Comparison of ENCODE assay signal across 20 cellular contexts in genomic region chr16:75938818-75939217, GRCh38.
DNase-seq lines count a peak whose midpoint lies in the region; ATAC-seq and TF ChIP-seq lines count a peak whose summit lies in the region.
"Had no signal": no experiment of that assay in that cellular context is flagged by ENCODE, and none has a peak within 500 bp of the region (broad histone marks: within the 10 kb centered on the region; RNA-seq: fewer than 3 reads in every experiment).

No MANE protein-coding gene starts in this region.

- no peaks in the 10 kb centered on the region for H3K27me3 ChIP-seq in IMR-90 (ENCODE audit: control insufficient read depth, insufficient read depth, low read length)
- H3K27me3 ChIP-seq in mesendoderm (ENCODE audit: insufficient read depth, low read length, poor library complexity) = no peaks in the 10 kb centered on the region
- no peaks in the 10 kb centered on the region for H3K27me3 ChIP-seq in Peyer's patch
- H3K27me3 ChIP-seq: BLaER1 treated with 17β-estradiol and CSF1 and Interleukin-3, amounts not matched to agents 10 nM and 100 nM had no signal

- TF ChIP-seq CTCF in IMR-90 (conservative IDR thresholded peaks at IDR 0.05; ENCODE audit: low read depth, low read length) (no peak), Peyer's patch (IDR thresholded peaks at IDR 0.05) (no peak)

- no peak overlapping the region for H3K27ac Mint-ChIP-seq in activated naive CD4-positive, alpha-beta T cell treated with anti-CD3 and anti-CD28 coated beads for 36 hours
- H3K27ac Mint-ChIP-seq: CD8-positive, alpha-beta memory T cell; IgD-negative memory B cell had no signal

- H4K8ac ChIP-seq in IMR-90 (ENCODE audit: low read depth in 2 of 2, low read length in 2 of 2) (peak overlapping the region; percentile 4 to 34; a peak in 2 of 4 replicates), mesendoderm (ENCODE audit: low read depth, low read length) (no peak overlapping the region)

- no peaks in the 10 kb centered on the region for H3K36me3 Mint-ChIP-seq in activated naive CD4-positive, alpha-beta T cell treated with anti-CD3 and anti-CD28 coated beads for 36 hours (ENCODE audit: low read depth)
- H3K36me3 Mint-ChIP-seq: CD8-positive, alpha-beta memory T cell; IgD-negative memory B cell had no signal

- no peaks in the 10 kb centered on the region for H3K4me1 Mint-ChIP-seq in activated naive CD4-positive, alpha-beta T cell treated with anti-CD3 and anti-CD28 coated beads for 36 hours (ENCODE audit: low read depth)
- H3K4me1 Mint-ChIP-seq: CD8-positive, alpha-beta memory T cell; IgD-negative memory B cell had no signal

- H3K9me1 ChIP-seq in IMR-90 (ENCODE audit: insufficient read depth, low read length) = no peaks in the 10 kb centered on the region

- H3K4ac ChIP-seq in IMR-90 (ENCODE audit: low read depth, low read length) (peak overlapping the region; percentile 42), mesendoderm (ENCODE audit: low read depth, low read length) (no peak overlapping the region)

- peak overlapping the region; percentile 45 for H2AK9ac ChIP-seq in IMR-90 (replicated peaks; ENCODE audit: low read depth, low read length, poor library complexity)

- H3K56ac ChIP-seq in IMR-90 (ENCODE audit: extremely low read depth, insufficient read depth, low read length) = no peak overlapping the region
- H3K56ac ChIP-seq in mesendoderm (ENCODE audit: low read length) = no peak overlapping the region

- H4K5ac ChIP-seq in IMR-90 (ENCODE audit: low read depth, low read length) (no peak overlapping the region), mesendoderm (ENCODE audit: low read length) (no peak overlapping the region)

- H3K79me2 ChIP-seq in mesendoderm (ENCODE audit: control insufficient read depth, insufficient read depth, low read length) = no peaks in the 10 kb centered on the region

- no peaks in the 10 kb centered on the region for H3K27me3 Mint-ChIP-seq in activated naive CD4-positive, alpha-beta T cell treated with anti-CD3 and anti-CD28 coated beads for 36 hours (ENCODE audit: low read depth)
- H3K27me3 Mint-ChIP-seq: CD8-positive, alpha-beta memory T cell; IgD-negative memory B cell had no signal

- H3K9me3 ChIP-seq in IMR-90 (ENCODE audit: control insufficient read depth, insufficient read depth, low read length) (no peaks in the 10 kb centered on the region), Peyer's patch (no peaks in the 10 kb centered on the region)
- H3K9me3 ChIP-seq: BLaER1 treated with 17β-estradiol and CSF1 and Interleukin-3, amounts not matched to agents 10 nM and 100 nM had no signal

- POLR2A ChIA-PET in IMR-90 (lab: Charles Lee; ENCODE audit: unreplicated experiment) = no interaction called here

- no peak overlapping the region; the same call in 1 of the 2 replicates for H3K9ac ChIP-seq in IMR-90 (ENCODE audit: low read depth, low read length)
- H3K9ac ChIP-seq in mesendoderm (ENCODE audit: low read length) = no peak overlapping the region
- H3K9ac ChIP-seq: BLaER1 treated with 17β-estradiol and CSF1 and Interleukin-3, amounts not matched to agents 10 nM and 100 nM had no signal

- H3K9me3 Mint-ChIP-seq in activated naive CD4-positive, alpha-beta T cell treated with anti-CD3 and anti-CD28 coated beads for 36 hours = no peaks in the 10 kb centered on the region
- H3K9me3 Mint-ChIP-seq: IgD-negative memory B cell had no signal

- ATAC-seq in IMR-90 (ENCODE audit: low read depth) = peak; percentile 44; the same call in 1 of the 2 replicates
- ATAC-seq: Right ventricle myocardium inferior had no signal

- H3K36me3 ChIP-seq in IMR-90 (ENCODE audit: control insufficient read depth, insufficient read depth, low read length) (no peaks in the 10 kb centered on the region), mesendoderm (ENCODE audit: control insufficient read depth, insufficient read depth, low read length) (no peaks in the 10 kb centered on the region), Peyer's patch (no peaks in the 10 kb centered on the region)
- H3K36me3 ChIP-seq: BLaER1 treated with 17β-estradiol and CSF1 and Interleukin-3, amounts not matched to agents 10 nM and 100 nM had no signal

- no peak overlapping the region for H3K23ac ChIP-seq in IMR-90 (ENCODE audit: low read depth, low read length)
- no peak overlapping the region for H3K23ac ChIP-seq in mesendoderm (ENCODE audit: low read length)

- DNase-seq in Daoy (ENCODE audit: low read depth) = peak; percentile 78
- DNase-seq in IMR-90 = peak; percentile 67
- DNase-seq in SW480 (ENCODE audit: low spot score) = peak; percentile 23
- peak; percentile 21 for DNase-seq in mesendoderm
- no peak for DNase-seq in activated naive CD4-positive, alpha-beta T cell treated with anti-CD3 and anti-CD28 coated beads for 36 hours
- DNase-seq in midbrain (lab: John Stamatoyannopoulos, UW) = no peak
- DNase-seq in Peyer's patch = no peak
- DNase-seq: CD8-positive, alpha-beta memory T cell; DND-41; GDM1; Karpas-422; MM.1S; NCI-H1092 treated with DMSO at 0.1 percent for 48 hours; NCI-H2081 treated with DMSO at 0.1 percent for 48 hours; NCI-H510A; NCI-H748 treated with DMSO at 0.1 percent for 48 hours had no signal

- intact Hi-C loops in IMR-90 (cut with micrococcal nuclease) = no loop called here
- intact Hi-C loops in activated naive CD4-positive, alpha-beta T cell treated with anti-CD3 and anti-CD28 coated beads for 36 hours (cut with micrococcal nuclease) = no loop called here

- H2BK5ac ChIP-seq in IMR-90 (ENCODE audit: low read depth, low read length, poor library complexity, severe bottlenecking) (no peak overlapping the region), mesendoderm (ENCODE audit: low read length) (no peak overlapping the region)

- H4K20me1 ChIP-seq in IMR-90 (ENCODE audit: insufficient read depth, low read length) = no peaks in the 10 kb centered on the region
- H4K20me1 ChIP-seq: BLaER1 treated with 17β-estradiol and CSF1 and Interleukin-3, amounts not matched to agents 10 nM and 100 nM had no signal

- H3K18ac ChIP-seq in IMR-90 (ENCODE audit: low read depth, low read length) (peak overlapping the region; percentile 36; the same call in 1 of the 2 replicates), mesendoderm (ENCODE audit: low read length) (no peak overlapping the region)

- H2BK15ac ChIP-seq in IMR-90 (ENCODE audit: low read depth, low read length) = peak overlapping the region; percentile 83; the same call in 1 of the 3 replicates
- no peak overlapping the region for H2BK15ac ChIP-seq in mesendoderm (replicated peaks; ENCODE audit: low read depth)

- H3K79me1 ChIP-seq in IMR-90 (ENCODE audit: low read depth in 1 of 2, low read length in 2 of 2) (no peaks in the 10 kb centered on the region), mesendoderm (ENCODE audit: low read length) (no peaks in the 10 kb centered on the region)

- dilution Hi-C loops in IMR-90 (cut with HindIII; ENCODE audit: low sequenced_read_pairs, unreplicated experiment) = no loop called here

- H4K91ac ChIP-seq in IMR-90 (ENCODE audit: insufficient read depth, low read depth, low read length) = peak overlapping the region; percentile 44

- peak overlapping the region; percentile 95 for H2BK20ac ChIP-seq in IMR-90 (ENCODE audit: low read depth, low read length)

- H3K27ac ChIP-seq in IMR-90 (ENCODE audit: insufficient read depth, low read length) (no peak overlapping the region), mesendoderm (ENCODE audit: low read depth, low read length) (no peak overlapping the region), Peyer's patch (no peak overlapping the region)
- H3K27ac ChIP-seq: BLaER1 treated with 17β-estradiol and CSF1 and Interleukin-3, amounts not matched to agents 10 nM and 100 nM; PC-9 had no signal

- H2AK5ac ChIP-seq in IMR-90 (ENCODE audit: low read depth, low read length) (no peak overlapping the region), mesendoderm (ENCODE audit: low read length) (no peak overlapping the region)

- in situ Hi-C loops in IMR-90 (cut with MboI; ENCODE audit: low sequenced_read_pairs) = no loop called here

- peak overlapping the region; percentile 69; the same call in 1 of the 2 replicates for H3K14ac ChIP-seq in IMR-90 (replicated peaks; ENCODE audit: low read depth, low read length)

- WGBS in IMR-90 (ENCODE audit: extremely low coverage in 2 of 2, insufficient read length in 1 of 2), 2 experiments = no CpG with 5 or more reads among the region's 8 CpGs
- no CpG with 5 or more reads among the region's 8 CpGs for WGBS in mesendoderm (ENCODE audit: extremely low coverage, insufficient coverage, low lambda C conversion rate)

- CTCF ChIA-PET in IMR-90 (lab: Yijun Ruan, JAX) = no interaction called here
- CTCF ChIA-PET in activated naive CD4-positive, alpha-beta T cell treated with anti-CD3 and anti-CD28 coated beads for 36 hours (lab: Charles Lee) = no interaction called here

- peak overlapping the region; percentile 76 for H2AFZ ChIP-seq in IMR-90 (replicated peaks; ENCODE audit: low read length, poor library complexity)
- H2AFZ ChIP-seq: PC-9 had no signal

- H2BK120ac ChIP-seq in IMR-90 (ENCODE audit: low read depth, low read length) = peak overlapping the region; percentile 85
- H2BK120ac ChIP-seq in mesendoderm (ENCODE audit: low read depth, low read length) = no peak overlapping the region

- H3K4me2 ChIP-seq in IMR-90 (ENCODE audit: low read depth, low read length) = no peak overlapping the region
- no peak overlapping the region for H3K4me2 ChIP-seq in mesendoderm (ENCODE audit: low read length)
- H3K4me2 ChIP-seq: BLaER1 treated with 17β-estradiol and CSF1 and Interleukin-3, amounts not matched to agents 10 nM and 100 nM; PC-9 had no signal

- BruUV-seq in IMR-90 (replicated peaks; lab: Mats Ljungman, UMichigan) = no TSS peak

- no peak overlapping the region for H3K4me3 ChIP-seq in IMR-90 (ENCODE audit: insufficient read depth, low read depth, low read length)
- H3K4me3 ChIP-seq in mesendoderm (ENCODE audit: low read length) = no peak overlapping the region
- no peak overlapping the region for H3K4me3 ChIP-seq in Peyer's patch
- H3K4me3 ChIP-seq: BLaER1 treated with 17β-estradiol and CSF1 and Interleukin-3, amounts not matched to agents 10 nM and 100 nM; PC-9 had no signal

- H3K4me1 ChIP-seq in IMR-90 (ENCODE audit: control insufficient read depth, insufficient read depth, low read length) (no peaks in the 10 kb centered on the region; the same call in 1 of the 2 replicates), mesendoderm (ENCODE audit: control insufficient read depth, low read depth, low read length) (no peaks in the 10 kb centered on the region), Peyer's patch (no peaks in the 10 kb centered on the region)
- H3K4me1 ChIP-seq: BLaER1 treated with 17β-estradiol and CSF1 and Interleukin-3, amounts not matched to agents 10 nM and 100 nM had no signal

- no peak for TF ChIP-seq POLR2A in IMR-90 (IDR thresholded peaks at IDR 0.05; ENCODE audit: low read depth, low read length)
- no peak for TF ChIP-seq POLR2A in Peyer's patch (IDR thresholded peaks at IDR 0.05)

- H3K4me3 Mint-ChIP-seq in activated naive CD4-positive, alpha-beta T cell treated with anti-CD3 and anti-CD28 coated beads for 36 hours = no peak overlapping the region
- H3K4me3 Mint-ChIP-seq: CD8-positive, alpha-beta memory T cell; IgD-negative memory B cell had no signal

- TF ChIP-seq RAD21 in IMR-90 (IDR thresholded peaks at IDR 0.05; ENCODE audit: low read length) = no peak

TF ChIP-seq in IMR-90, 13 proteins besides CTCF, POLR2A, EP300 and RAD21:
- TF ChIP-seq BHLHE40 (IDR thresholded peaks at IDR 0.05; ENCODE audit: low read depth, low read length) = no peak
- no peak for TF ChIP-seq RCOR1 (IDR thresholded peaks at IDR 0.05; ENCODE audit: insufficient replicate concordance, low read length)

Comparison
In these comparisons a context has a peak if more than half of its experiments do, and no peak if none do; other contexts are left out.
1. DNase-seq: peak in Daoy (single experiment), IMR-90 (single experiment), SW480 (single experiment) and mesendoderm (single experiment); none in activated naive CD4-positive, alpha-beta T cell treated with anti-CD3 and anti-CD28 coated beads for 36 hours (single experiment), midbrain (single experiment) and Peyer's patch (0 of 3).